Comparison of ENCODE assay signal across 8 cellular contexts in the genomic region with DNA sequence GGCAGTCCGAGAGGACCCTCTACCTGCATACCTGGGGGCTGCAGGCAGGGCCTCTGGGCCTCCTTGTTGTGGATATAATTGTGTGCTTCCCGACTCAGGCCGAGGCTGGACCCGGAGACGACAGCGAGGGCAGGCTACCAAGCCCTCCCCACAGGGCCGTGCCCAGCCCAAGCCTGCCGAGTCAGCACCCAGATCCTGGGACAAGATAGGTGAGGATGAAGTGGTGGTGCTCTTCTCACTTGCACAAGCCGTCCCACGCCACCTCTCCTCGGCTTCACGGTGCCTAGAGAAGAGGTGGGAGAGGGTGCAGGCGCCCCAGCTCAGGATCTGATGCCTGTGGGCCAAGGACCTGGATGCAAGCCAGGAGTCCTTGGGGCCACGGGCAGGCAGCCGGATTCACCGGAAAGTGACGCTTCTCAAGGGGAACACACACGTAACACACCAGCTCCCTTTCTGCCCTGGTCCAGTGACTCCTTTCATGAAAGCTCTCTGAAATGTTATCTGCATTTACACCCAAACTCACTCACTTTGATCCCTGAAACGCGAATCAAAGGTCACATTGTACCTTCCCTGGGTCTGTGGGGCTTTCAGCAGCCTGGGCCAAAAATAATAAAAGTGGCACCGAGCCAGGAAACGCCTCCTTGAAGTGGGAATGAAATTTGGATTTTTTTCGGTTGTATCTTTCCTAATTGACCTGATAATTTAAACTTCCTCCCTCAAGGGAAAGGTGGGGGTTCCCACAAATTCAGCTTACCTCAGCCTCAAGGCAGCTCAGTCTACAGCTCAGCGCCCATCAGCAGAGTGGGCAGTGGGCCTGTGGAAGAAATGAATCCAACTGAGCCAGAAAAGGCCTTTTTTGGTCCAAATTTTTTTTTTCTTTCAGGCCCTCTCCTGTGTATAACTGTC. TPM values are rescaled to one million over a fixed set of nuclear protein-coding genes. Genes with fewer than 3 reads are reported as not detected.
DNase-seq lines count a peak whose midpoint lies in the region; ATAC-seq, FAIRE-seq and TF ChIP-seq lines count a peak whose summit lies in the region.

No MANE protein-coding gene starts in this region.

- H3K27me3 ChIP-seq in pancreas = no peaks in the 10 kb centered on the region

- H3K4me3 ChIP-seq in pancreas (peak overlapping the region; percentile 60 to 99 (median 86)), urinary bladder (ENCODE audit: low read depth, low read length) (peak overlapping the region; percentile 71)

- DNase-seq in CD1c-positive myeloid dendritic cell (ENCODE audit: extremely low spot score) (peak; percentile 68), GM19239 (ENCODE audit: insufficient read length, low spot score) (peak; percentile 57), RCC 7860 (ENCODE audit: low spot score) (peak; percentile 54), glomerular visceral epithelial cell (ENCODE audit: extremely low spot score) (peak; percentile 72), pancreas (peak; percentile 46 to 87 (median 72))
- DNase-seq in activated effector memory CD4-positive, alpha-beta T cell treated with anti-CD3 and anti-CD28 coated beads, Interleukin-2, amount 50 U/mL, for 16 hours = peak; percentile 84

- peak; percentile 11 for ATAC-seq in HG03520 (IDR thresholded peaks at IDR 0.05; ENCODE audit: unreplicated experiment)
- ATAC-seq in pancreas = peak; percentile 27 to 34 (median 31)

- FAIRE-seq in GM19239 (lab: Jason Lieb, UNC) (peak; percentile 85), RCC 7860 (lab: Jason Lieb, UNC) (no peak), pancreas (lab: Jason Lieb, UNC) (no peak)

- H3K27ac ChIP-seq in pancreas (peak overlapping the region; percentile 81 to 95 (median 90)), urinary bladder (ENCODE audit: low read depth) (peak overlapping the region; percentile 88)

- H3K9me3 ChIP-seq in pancreas = no peaks in the 10 kb centered on the region

- intact Hi-C loops in pancreas (cut with DNase I) = no loop called here

- peaks cover 0 to 13% (median 11%) of the 10 kb centered on the region in 3 donors for H3K4me1 ChIP-seq in pancreas
- H3K4me1 ChIP-seq in urinary bladder (ENCODE audit: insufficient read depth) = peaks cover 5% of the 10 kb centered on the region

- no peak for TF ChIP-seq CTCF in pancreas (IDR thresholded peaks at IDR 0.05)

- peaks cover 0 to 8% (median 8%) of the 10 kb centered on the region in 3 donors for H3K36me3 ChIP-seq in pancreas
- peaks cover 3% of the 10 kb centered on the region for H3K36me3 ChIP-seq in urinary bladder (ENCODE audit: insufficient read depth)

- WGBS in pancreas, 2 donors = 3 to 5% methylated on average over 24 of the region's 24 CpGs
- 12% methylated on average over 24 of the region's 24 CpGs for WGBS in urinary bladder

RNA-seq across cellular contexts. Expression of gene GNB1L, which starts 1.1 kb away (rescaled TPM):
- total RNA-seq in pancreas (1 to 10 TPM; 2.1 to 4.6 (median 3.4) TPM), urinary bladder (3.4 TPM)
- polyA plus RNA-seq in pancreas (1 to 10 TPM; 3.5 to 4.8 TPM), urinary bladder (8.5 TPM)

RNA-seq across cellular contexts. Expression of gene RTL10, which starts 1.1 kb away (rescaled TPM):
- total RNA-seq in pancreas (10 to 100 TPM in 1 of 6 donors, 1 to 10 TPM in 5; 3.7 to 12.4 (median 7.8) TPM), urinary bladder (10.3 TPM)
- polyA plus RNA-seq in pancreas (10 to 100 TPM in 1 of 2 donors, 1 to 10 TPM in 1; 9.2 to 11.5 TPM), urinary bladder (6.9 TPM)

Comparison
In these comparisons a context has a peak if more than half of its experiments do, and no peak if none do; other contexts are left out.
1. Peak in every context shown above with its lines: DNase-seq, ATAC-seq, H3K4me3 ChIP-seq and H3K27ac ChIP-seq.